Comparison of ENCODE assay signal across 28 cellular contexts in the genomic region with DNA sequence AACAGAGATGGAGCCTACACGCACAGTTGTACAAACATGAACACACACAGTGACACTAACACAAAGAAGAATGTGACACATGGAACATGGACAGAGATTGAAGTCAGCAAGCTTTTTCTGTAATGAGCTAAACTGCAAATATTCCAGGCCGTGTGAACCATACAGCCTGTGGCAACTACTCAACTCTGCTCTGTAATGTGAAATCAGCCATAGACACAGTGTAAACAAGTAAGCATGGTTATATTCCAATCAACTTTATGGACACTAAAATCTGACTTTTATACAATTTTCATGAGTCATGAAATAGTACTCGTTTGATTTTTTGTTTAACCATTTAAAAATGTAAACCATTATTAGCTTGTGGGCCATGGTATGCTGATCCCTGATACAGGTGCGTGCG.
DNase-seq lines count a peak whose midpoint lies in the region; ATAC-seq and TF ChIP-seq lines count a peak whose summit lies in the region.
"Had no signal": no experiment of that assay in that cellular context is flagged by ENCODE, and none has a peak within 500 bp of the region (broad histone marks: within the 10 kb centered on the region; RNA-seq: fewer than 3 reads in every experiment).

No MANE protein-coding gene starts in this region.

- peaks cover 27% of the 10 kb centered on the region for H3K4me1 Mint-ChIP-seq in central memory CD8-positive, alpha-beta T cell
- no peaks in the 10 kb centered on the region for H3K4me1 Mint-ChIP-seq in activated T-cell treated with anti-CD3 and anti-CD28 coated beads, Interleukin-2, amount 50 U/mL, for 4 hours (ENCODE audit: low read depth)
- H3K4me1 Mint-ChIP-seq: activated CD4-positive, alpha-beta T cell treated with anti-CD3 and anti-CD28 coated beads for 36 hours had no signal

- peaks cover 15% of the 10 kb centered on the region for H3K79me1 ChIP-seq in mesenchymal stem cell (replicated peaks; ENCODE audit: low read length, poor library complexity, severe bottlenecking)

- WGBS in mesenchymal stem cell: 93% methylated on average over 4 of the region's 5 CpGs
- 52% methylated on average over 5 of the region's 5 CpGs for WGBS in urinary bladder

- peak overlapping the region; percentile 98 for H3K27ac ChIP-seq in cardiac muscle cell
- H3K27ac ChIP-seq in right atrium auricular region: no peak overlapping the region
- no peak overlapping the region for H3K27ac ChIP-seq in mesenchymal stem cell (ENCODE audit: low read length, poor library complexity, severe bottlenecking)
- peak overlapping the region; percentile 3 for H3K27ac ChIP-seq in urinary bladder (ENCODE audit: low read depth)
- H3K27ac ChIP-seq: HL-60 had no signal

- H4K8ac ChIP-seq in mesenchymal stem cell (ENCODE audit: low read length): peak overlapping the region; percentile 16

- no peaks in the 10 kb centered on the region for H3K27me3 Mint-ChIP-seq in central memory CD8-positive, alpha-beta T cell
- H3K27me3 Mint-ChIP-seq in activated T-cell treated with anti-CD3 and anti-CD28 coated beads, Interleukin-2, amount 50 U/mL, for 4 hours (ENCODE audit: low read depth): no peaks in the 10 kb centered on the region
- H3K27me3 Mint-ChIP-seq: activated CD4-positive, alpha-beta T cell treated with anti-CD3 and anti-CD28 coated beads for 36 hours; activated CD8-positive, alpha-beta memory T cell treated with anti-CD3 and anti-CD28 coated beads, Interleukin-2, amount 10 ng/mL, durations not matched to agents 7 days and 5 days; activated naive CD8-positive, alpha-beta T cell treated with anti-CD3 and anti-CD28 coated beads for 36 hours; brain; memory B cell; naive thymus-derived CD4-positive, alpha-beta T cell had no signal

- H3K9me3 ChIP-seq in cardiac muscle cell (ENCODE audit: low read depth): no peaks in the 10 kb centered on the region
- H3K9me3 ChIP-seq in right atrium auricular region: no peaks in the 10 kb centered on the region
- H3K9me3 ChIP-seq in mesenchymal stem cell (ENCODE audit: control insufficient read depth, low read length): no peaks in the 10 kb centered on the region
- H3K9me3 ChIP-seq: BE2C, upper lobe of left lung had no signal

- H4K91ac ChIP-seq in mesenchymal stem cell (ENCODE audit: low read length): peak overlapping the region; percentile 22

- peak overlapping the region in 1 of 2 experiments; percentile 5 for H3K14ac ChIP-seq in mesenchymal stem cell (ENCODE audit: low read length in 2 of 2)

- H3K27ac Mint-ChIP-seq in central memory CD8-positive, alpha-beta T cell (ENCODE audit: low read depth): peak overlapping the region; percentile 80
- H3K27ac Mint-ChIP-seq: activated CD4-positive, alpha-beta T cell treated with anti-CD3 and anti-CD28 coated beads for 36 hours; activated CD8-positive, alpha-beta memory T cell treated with anti-CD3 and anti-CD28 coated beads, Interleukin-2, amount 10 ng/mL, durations not matched to agents 7 days and 5 days; activated naive CD8-positive, alpha-beta T cell treated with anti-CD3 and anti-CD28 coated beads for 36 hours; memory B cell had no signal

- H3K27me3 ChIP-seq in cardiac muscle cell: no peaks in the 10 kb centered on the region
- no peaks in the 10 kb centered on the region for H3K27me3 ChIP-seq in right atrium auricular region
- no peaks in the 10 kb centered on the region for H3K27me3 ChIP-seq in mesenchymal stem cell (ENCODE audit: control insufficient read depth in 1 of 2, insufficient read depth in 1 of 2, low read length in 2 of 2)
- H3K27me3 ChIP-seq: BE2C, upper lobe of left lung had no signal

- no peaks in the 10 kb centered on the region for H3K9me3 Mint-ChIP-seq in central memory CD8-positive, alpha-beta T cell
- no peaks in the 10 kb centered on the region for H3K9me3 Mint-ChIP-seq in activated T-cell treated with anti-CD3 and anti-CD28 coated beads, Interleukin-2, amount 50 U/mL, for 4 hours
- H3K9me3 Mint-ChIP-seq: activated naive CD8-positive, alpha-beta T cell treated with anti-CD3 and anti-CD28 coated beads for 36 hours; activated T-helper 2 cell treated with anti-CD3 and anti-CD28 coated beads, Interferon-gamma antibody, Interleukin-2, Interleukin-4, amounts not matched to agents 10 μg/mL and 5 μg/mL and 100 μg/mL, durations not matched to agents 14 hours and 24 hours and 36 hours; brain; memory B cell; naive thymus-derived CD4-positive, alpha-beta T cell had no signal

- peaks cover 49% of the 10 kb centered on the region for H3K4me1 ChIP-seq in cardiac muscle cell (ENCODE audit: low read depth)
- H3K4me1 ChIP-seq in right atrium auricular region: peaks cover 0 to 50% of the 10 kb centered on the region in 2 donors
- H3K4me1 ChIP-seq in mesenchymal stem cell (ENCODE audit: control insufficient read depth, insufficient read depth, low read depth, low read length): peaks cover 19% of the 10 kb centered on the region
- peaks cover 2% of the 10 kb centered on the region for H3K4me1 ChIP-seq in urinary bladder (ENCODE audit: insufficient read depth)

- H2BK15ac ChIP-seq in mesenchymal stem cell (ENCODE audit: low read depth, poor library complexity, severe bottlenecking): no peak overlapping the region

- H2AFZ ChIP-seq in mesenchymal stem cell (ENCODE audit: low read depth, low read length): no peak overlapping the region

- H2BK5ac ChIP-seq in mesenchymal stem cell (ENCODE audit: low read depth, low read length, poor library complexity, severe bottlenecking): no peak overlapping the region

- no peak overlapping the region for H3K4ac ChIP-seq in mesenchymal stem cell (ENCODE audit: low read depth in 1 of 2, low read length in 2 of 2)

- peaks cover 3% of the 10 kb centered on the region for H3K36me3 ChIP-seq in cardiac muscle cell
- peaks cover 8% of the 10 kb centered on the region for H3K36me3 ChIP-seq in right atrium auricular region
- H3K36me3 ChIP-seq in mesenchymal stem cell (ENCODE audit: control insufficient read depth in 1 of 2, insufficient read depth in 2 of 2, low read depth in 1 of 2, low read length in 2 of 2): peaks cover 27 to 58% of the 10 kb centered on the region in 2 experiments
- H3K36me3 ChIP-seq in urinary bladder (ENCODE audit: insufficient read depth): peaks cover 2% of the 10 kb centered on the region
- H3K36me3 ChIP-seq: BE2C had no signal

- H3K23ac ChIP-seq in mesenchymal stem cell (ENCODE audit: low read length in 2 of 2): no peak overlapping the region

- no peak overlapping the region for H3K4me2 ChIP-seq in mesenchymal stem cell (ENCODE audit: low read length, poor library complexity, severe bottlenecking)

- no peak overlapping the region for H2BK120ac ChIP-seq in mesenchymal stem cell (ENCODE audit: low read depth, low read length)

- no peak overlapping the region for H3K4me3 Mint-ChIP-seq in central memory CD8-positive, alpha-beta T cell
- H3K4me3 Mint-ChIP-seq in activated T-cell treated with anti-CD3 and anti-CD28 coated beads, Interleukin-2, amount 50 U/mL, for 4 hours: no peak overlapping the region
- H3K4me3 Mint-ChIP-seq: activated CD4-positive, alpha-beta T cell treated with anti-CD3 and anti-CD28 coated beads for 36 hours; activated CD8-positive, alpha-beta memory T cell treated with anti-CD3 and anti-CD28 coated beads, Interleukin-2, amount 10 ng/mL, durations not matched to agents 7 days and 5 days; activated naive CD8-positive, alpha-beta T cell treated with anti-CD3 and anti-CD28 coated beads for 36 hours; brain; memory B cell; naive thymus-derived CD4-positive, alpha-beta T cell had no signal

- DNase-seq in cardiac muscle cell (ENCODE audit: low read depth in 1 of 2, low spot score in 1 of 2): no peak
- DNase-seq in right atrium auricular region (ENCODE audit: low spot score): no peak
- no peak for DNase-seq in central memory CD8-positive, alpha-beta T cell (ENCODE audit: low spot score in 2 of 2)
- DNase-seq in mesenchymal stem cell: peak; percentile 58
- no peak for DNase-seq in activated T-cell treated with anti-CD3 and anti-CD28 coated beads, Interleukin-2, amount 50 U/mL, for 4 hours
- no peak for DNase-seq in NCI-H1105 (lab: John Stamatoyannopoulos, UW)
- DNase-seq: activated CD4-positive, alpha-beta T cell treated with anti-CD3 and anti-CD28 coated beads for 36 hours; activated CD8-positive, alpha-beta memory T cell treated with anti-CD3 and anti-CD28 coated beads, Interleukin-2, amount 10 ng/mL, durations not matched to agents 7 days and 5 days; activated naive CD8-positive, alpha-beta T cell treated with anti-CD3 and anti-CD28 coated beads for 36 hours; BE2C; cortex of kidney; hippocampal formation; kidney; MM.1S; naive thymus-derived CD4-positive, alpha-beta T cell; NCI-H1436 treated with DMSO at 0.1 percent for 48 hours; NCI-H524 treated with DMSO at 0.1 percent for 48 hours; stimulated activated naive CD8-positive, alpha-beta T cell treated with anti-CD3 and anti-CD28 coated beads, Interleukin-15, Interleukin-2, amounts not matched to agents 100 U/mL and 50 U/mL, for 24 hours; SW 1271; upper lobe of left lung had no signal

- no peak overlapping the region for H2AK5ac ChIP-seq in mesenchymal stem cell (ENCODE audit: low read length, severe bottlenecking)

- peak overlapping the region; percentile 71 to 85 for H2BK12ac ChIP-seq in mesenchymal stem cell (ENCODE audit: low read length in 2 of 2)

- peaks cover 19% of the 10 kb centered on the region for H3K36me3 Mint-ChIP-seq in central memory CD8-positive, alpha-beta T cell (ENCODE audit: insufficient read depth)
- peaks cover 41% of the 10 kb centered on the region for H3K36me3 Mint-ChIP-seq in activated T-cell treated with anti-CD3 and anti-CD28 coated beads, Interleukin-2, amount 50 U/mL, for 4 hours (ENCODE audit: insufficient read depth)

- TF ChIP-seq CTCF in cardiac muscle cell (IDR thresholded peaks at IDR 0.05; ENCODE audit: low read depth, low read length) (no peak), right atrium auricular region (IDR thresholded peaks at IDR 0.05) (no peak)

- H3K4me3 ChIP-seq in cardiac muscle cell (no peak overlapping the region), right atrium auricular region (no peak overlapping the region), mesenchymal stem cell (ENCODE audit: insufficient read depth in 1 of 2, low read depth in 1 of 2, low read length in 2 of 2) (no peak overlapping the region), urinary bladder (ENCODE audit: low read depth, low read length) (no peak overlapping the region)
- H3K4me3 ChIP-seq: skin epidermis, upper lobe of left lung had no signal

- peak overlapping the region; percentile 50 to 52 for H3K18ac ChIP-seq in mesenchymal stem cell (ENCODE audit: low read depth in 1 of 2, low read length in 2 of 2)

- peak overlapping the region; percentile 19 for H3K9ac ChIP-seq in mesenchymal stem cell (ENCODE audit: low read length)

- ATAC-seq in central memory CD8-positive, alpha-beta T cell (replicated peaks; ENCODE audit: extremely low read depth, poor library complexity, severe bottlenecking): no peak
- ATAC-seq in activated T-cell treated with anti-CD3 and anti-CD28 coated beads, Interleukin-2, amount 50 U/mL, for 4 hours: no peak
- no peak for ATAC-seq in HG02885 (IDR thresholded peaks at IDR 0.05; ENCODE audit: poor library complexity, unreplicated experiment)
- ATAC-seq: activated CD4-positive, alpha-beta T cell treated with anti-CD3 and anti-CD28 coated beads for 36 hours; activated CD8-positive, alpha-beta memory T cell treated with anti-CD3 and anti-CD28 coated beads, Interleukin-2, amount 10 ng/mL, durations not matched to agents 7 days and 5 days; naive thymus-derived CD4-positive, alpha-beta T cell; Right ventricle myocardium inferior; stimulated activated naive CD8-positive, alpha-beta T cell treated with anti-CD3 and anti-CD28 coated beads, Interleukin-15, Interleukin-2, amounts not matched to agents 100 U/mL and 50 U/mL, for 24 hours had no signal

Comparison
In these comparisons a context has a peak if more than half of its experiments do, and no peak if none do; other contexts are left out.
1. H3K27ac ChIP-seq: peak in cardiac muscle cell (single experiment) and urinary bladder (single experiment); none in right atrium auricular region (0 of 2) and mesenchymal stem cell (single experiment).